Comparison of ENCODE assay signal across 28 cellular contexts in genomic region chr1:114196992-114197907, GRCh38. TPM values are rescaled to one million over a fixed set of nuclear protein-coding genes. Genes with fewer than 3 reads are reported as not detected.
DNase-seq lines count a peak whose midpoint lies in the region; ATAC-seq, FAIRE-seq and TF ChIP-seq lines count a peak whose summit lies in the region.
"Had no signal": no experiment of that assay in that cellular context is flagged by ENCODE, and none has a peak within 500 bp of the region (broad histone marks: within the 10 kb centered on the region; RNA-seq: fewer than 3 reads in every experiment).

No MANE protein-coding gene starts in this region.

- no peak overlapping the region for H3K27ac ChIP-seq in HepG2 (ENCODE audit: extremely low read length, insufficient read depth, low read length)
- H3K27ac ChIP-seq in right lobe of liver = no peak overlapping the region
- peak overlapping the region; percentile 99 for H3K27ac ChIP-seq in SK-N-MC
- no peak overlapping the region for H3K27ac ChIP-seq in H1 (ENCODE audit: low read depth, low read length)
- H3K27ac ChIP-seq in naive thymus-derived CD4-positive, alpha-beta T cell (ENCODE audit: low read depth, low read length) = no peak overlapping the region
- H3K27ac ChIP-seq: 22Rv1; BLaER1 treated with 17β-estradiol and CSF1 and Interleukin-3, amounts not matched to agents 10 nM and 100 nM; GM23248 had no signal

- no peak for TF ChIP-seq EP300 in HepG2 (IDR thresholded peaks at IDR 0.05; ENCODE audit: low read depth in 2 of 2, low read length in 2 of 2)
- no peak for TF ChIP-seq EP300 in HepG2 (CRISPR knock-in tag; IDR thresholded peaks at IDR 0.05; ENCODE audit: borderline replicate concordance)
- TF ChIP-seq EP300 in H1 (IDR thresholded peaks at IDR 0.05; ENCODE audit: borderline replicate concordance in 1 of 2, low read depth in 2 of 2, low read length in 2 of 2) = no peak

- TF ChIP-seq POLR2A in HepG2 (IDR thresholded peaks at IDR 0.05; ENCODE audit: insufficient read depth in 1 of 2, low read depth in 2 of 2, low read length in 2 of 2) = no peak
- TF ChIP-seq POLR2A in right lobe of liver (IDR thresholded peaks at IDR 0.05) = no peak
- no peak for TF ChIP-seq POLR2A in H1 (IDR thresholded peaks at IDR 0.05; ENCODE audit: control extremely low read depth in 1 of 2, low read depth in 2 of 2, low read length in 2 of 2)

- H3K9me3 Mint-ChIP-seq in naive thymus-derived CD4-positive, alpha-beta T cell = peaks cover 0 to 3% (median 0%) of the 10 kb centered on the region in 11 donors
- H3K9me3 Mint-ChIP-seq: CD4-positive, alpha-beta T cell; H9; HFFc6 had no signal

- H4K5ac ChIP-seq in H1 (ENCODE audit: insufficient read length, low read depth, low read length) = no peak overlapping the region

- H2BK5ac ChIP-seq in H1 (ENCODE audit: low read depth, low read length) = no peak overlapping the region

- H3K9ac ChIP-seq in HepG2 (ENCODE audit: insufficient read depth, low read depth, low read length) (no peak overlapping the region), SK-N-MC (ENCODE audit: insufficient read length) (peak overlapping the region; percentile 72), H1 (replicated peaks in 1 of 4; ENCODE audit: extremely low read depth in 1 of 4, low read depth in 3 of 4, low read length in 3 of 4) (no peak overlapping the region)
- H3K9ac ChIP-seq: BLaER1 treated with 17β-estradiol and CSF1 and Interleukin-3, amounts not matched to agents 10 nM and 100 nM; GM23248 had no signal

- peaks cover 20 to 59% (median 57%) of the 10 kb centered on the region in 5 donors for H3K27me3 Mint-ChIP-seq in naive thymus-derived CD4-positive, alpha-beta T cell

- no peak overlapping the region for H3K23ac ChIP-seq in H1 (ENCODE audit: insufficient read length)

- no peak overlapping the region for H2BK15ac ChIP-seq in H1 (ENCODE audit: low read length)

- DNase-seq in HepG2 (ENCODE audit: low spot score) (no peak), right lobe of liver (no peak), SK-N-MC (ENCODE audit: low read depth, low spot score) (peak; percentile 91), H1 (ENCODE audit: low read depth in 1 of 2, low spot score in 2 of 2) (no peak), NCI-H2029 (lab: John Stamatoyannopoulos, UW) (no peak), cardiac septum (ENCODE audit: low spot score) (no peak)
- DNase-seq in naive thymus-derived CD4-positive, alpha-beta T cell = no peak
- DNase-seq in activated CD4-positive, CD25-positive, alpha-beta regulatory T cell treated with anti-CD3 and anti-CD28 coated beads, Interleukin-2, amount 50 U/mL, for 72 hours = no peak
- DNase-seq: ACHN; AML-193; BE2C; CD4-positive, alpha-beta T cell; CD8-positive, alpha-beta memory T cell; DMS 273 treated with DMSO at 0.1 percent for 48 hours; DMS79; EL; GDM1; GM23248; H9; HFFc6 had no signal

- FAIRE-seq in HepG2 (lab: Jason Lieb, UNC) = no peak
- peak; percentile 13 for FAIRE-seq in H1 (lab: Jason Lieb, UNC)
- FAIRE-seq: A204.1, D721Med, GM12878, GM19239 had no signal

- intact Hi-C loops in HepG2 (cut with micrococcal nuclease; ENCODE audit: unreplicated experiment) (no loop called here), right lobe of liver (cut with DNase I) (no loop called here), cardiac septum (cut with DNase I) (no loop called here)
- intact Hi-C loops in naive thymus-derived CD4-positive, alpha-beta T cell (cut with micrococcal nuclease) = no loop called here

- H3K4ac ChIP-seq in H1 (replicated peaks; ENCODE audit: insufficient read length, low read depth, low read length) = no peak overlapping the region

- no peak overlapping the region for H3K56ac ChIP-seq in H1 (replicated peaks; ENCODE audit: insufficient read length, low read depth, low read length)

- no peaks in the 10 kb centered on the region for H3K23me2 ChIP-seq in H1 (ENCODE audit: low read depth, low read length)

- H3K4me3 ChIP-seq in HepG2 (replicated peaks in 1 of 3; ENCODE audit: insufficient read depth in 1 of 3, low read depth in 2 of 3, low read length in 3 of 3) (no peak overlapping the region), right lobe of liver (no peak overlapping the region), SK-N-MC (peak overlapping the region; percentile 27), H1 (ENCODE audit: extremely low read depth in 1 of 4, insufficient read depth in 2 of 4, low read depth in 3 of 4, low read length in 4 of 4) (no peak overlapping the region)
- H3K4me3 ChIP-seq in naive thymus-derived CD4-positive, alpha-beta T cell (ENCODE audit: low read length) = no peak overlapping the region
- H3K4me3 ChIP-seq: BLaER1 treated with 17β-estradiol and CSF1 and Interleukin-3, amounts not matched to agents 10 nM and 100 nM; GM12878; GM23248 had no signal

- no peak overlapping the region for H2BK12ac ChIP-seq in H1 (ENCODE audit: low read depth, low read length)

- H3K36me3 ChIP-seq in HepG2 (replicated peaks in 1 of 2; ENCODE audit: control insufficient read depth in 1 of 2, insufficient read depth in 2 of 2, low read length in 2 of 2) (no peaks in the 10 kb centered on the region), right lobe of liver (no peaks in the 10 kb centered on the region), SK-N-MC (ENCODE audit: insufficient read depth, low read length) (no peaks in the 10 kb centered on the region), H1 (ENCODE audit: control insufficient read depth in 2 of 4, insufficient read depth in 4 of 4, low read length in 3 of 4) (no peaks in the 10 kb centered on the region)
- H3K36me3 ChIP-seq in naive thymus-derived CD4-positive, alpha-beta T cell (ENCODE audit: control insufficient read depth in 2 of 3, insufficient read depth in 3 of 3, low read length in 3 of 3) = no peaks in the 10 kb centered on the region
- H3K36me3 ChIP-seq: BE2C; BLaER1 treated with 17β-estradiol and CSF1 and Interleukin-3, amounts not matched to agents 10 nM and 100 nM had no signal

- H3K79me1 ChIP-seq in H1 (ENCODE audit: low read depth, low read length) = no peaks in the 10 kb centered on the region

- ATAC-seq in HepG2 = no peak
- no peak for ATAC-seq in right lobe of liver
- ATAC-seq in naive thymus-derived CD4-positive, alpha-beta T cell = no peak
- ATAC-seq: GM12878, HCT116 had no signal

- POLR2A ChIA-PET in HepG2 (lab: Yijun Ruan, JAX) (no interaction called here), H1 (lab: Charles Lee; ENCODE audit: partially characterized antibody) (interaction anchor here (1.5 to 2.2 kb wide), 3 partner anchors 9 to 16 kb away, joined by 3 to 8 read pairs (median 3); no protein-coding TSS in a partner anchor)
- POLR2A ChIA-PET in naive thymus-derived CD4-positive, alpha-beta T cell (lab: Charles Lee) = no interaction called here

- no peak overlapping the region for H2BK120ac ChIP-seq in H1 (replicated peaks; ENCODE audit: low read depth, low read length)

- no peak overlapping the region for H3K18ac ChIP-seq in H1 (ENCODE audit: extremely low read depth, low read length)

- no peak overlapping the region for H2BK20ac ChIP-seq in H1 (ENCODE audit: low read length)

- no peak overlapping the region for H3K27ac Mint-ChIP-seq in naive thymus-derived CD4-positive, alpha-beta T cell
- H3K27ac Mint-ChIP-seq: CD14-positive monocyte; CD4-positive, alpha-beta T cell; CD8-positive, alpha-beta memory T cell; H9; HFFc6 had no signal

- H3K9me3 ChIP-seq in HepG2 (ENCODE audit: low read length) = no peaks in the 10 kb centered on the region
- H3K9me3 ChIP-seq in right lobe of liver = no peaks in the 10 kb centered on the region
- H3K9me3 ChIP-seq in SK-N-MC (ENCODE audit: low read depth, low read length) = no peaks in the 10 kb centered on the region
- no peaks in the 10 kb centered on the region for H3K9me3 ChIP-seq in H1 (ENCODE audit: insufficient read depth in 2 of 2, low read depth in 1 of 2, low read length in 1 of 2)
- no peaks in the 10 kb centered on the region for H3K9me3 ChIP-seq in naive thymus-derived CD4-positive, alpha-beta T cell (ENCODE audit: control insufficient read depth in 2 of 3, low read length in 3 of 3)
- H3K9me3 ChIP-seq: BE2C had no signal

- no peaks in the 10 kb centered on the region for H3K27me3 ChIP-seq in HepG2 (ENCODE audit: control insufficient read depth in 1 of 2, insufficient read depth in 2 of 2, low read length in 2 of 2)
- H3K27me3 ChIP-seq in right lobe of liver = no peaks in the 10 kb centered on the region
- H3K27me3 ChIP-seq in H1 (replicated peaks in 1 of 4; ENCODE audit: control insufficient read depth in 3 of 4, extremely low read depth in 1 of 4, insufficient read depth in 3 of 4, low read length in 3 of 4) = no peaks in the 10 kb centered on the region; a peak in 1 of 7 replicates
- H3K27me3 ChIP-seq in naive thymus-derived CD4-positive, alpha-beta T cell (ENCODE audit: control insufficient read depth in 2 of 2, insufficient read depth in 2 of 2, low read length in 2 of 2) = no peaks in the 10 kb centered on the region
- H3K27me3 ChIP-seq: BLaER1 treated with 17β-estradiol and CSF1 and Interleukin-3, amounts not matched to agents 10 nM and 100 nM had no signal

- no TSS peak for BruUV-seq in HepG2 (replicated peaks; lab: Mats Ljungman, UMichigan)

- no peak overlapping the region for H2AK5ac ChIP-seq in H1 (ENCODE audit: low read depth, low read length)

- peaks cover 0 to 17% (median 4%) of the 10 kb centered on the region in 7 donors for H3K4me1 Mint-ChIP-seq in naive thymus-derived CD4-positive, alpha-beta T cell

- no peak overlapping the region for H4K91ac ChIP-seq in H1 (replicated peaks; ENCODE audit: insufficient read length, low read length)

- CTCF ChIA-PET in HepG2 (lab: Yijun Ruan, JAX; ENCODE audit: low intra/inter-chr PET ratio, low total read pairs) (no interaction called here), H1 (lab: Charles Lee; ENCODE audit: partially characterized antibody) (interaction anchor here (0.7 to 2.7 kb wide), 8 partner anchors 9 to 1122 kb away, joined by 3 to 9 read pairs (median 3); partner anchors contain the start of genes OLFML3 and SYT6)
- CTCF ChIA-PET in naive thymus-derived CD4-positive, alpha-beta T cell (lab: Charles Lee) = no interaction called here

- TF ChIP-seq RAD21 in HepG2 (CRISPR knock-in tag; IDR thresholded peaks at IDR 0.05) (no peak), H1 (IDR thresholded peaks at IDR 0.05 in 1 of 2, conservative IDR thresholded peaks at IDR 0.05 in 1 of 2; ENCODE audit: low read depth in 2 of 2, low read length in 2 of 2) (no peak)

- H3K14ac ChIP-seq in H1 (ENCODE audit: insufficient read length) = no peak overlapping the region

- H3K4me1 ChIP-seq in HepG2 (ENCODE audit: insufficient read depth, low read length) (no peaks in the 10 kb centered on the region), right lobe of liver (no peaks in the 10 kb centered on the region), H1 (replicated peaks in 1 of 4; ENCODE audit: control insufficient read depth in 3 of 4, insufficient read depth in 4 of 4, low read length in 3 of 4) (peaks cover 0 to 3% (median 0%) of the 10 kb centered on the region in 4 experiments; a peak in 2 of 7 replicates)
- H3K4me1 ChIP-seq in naive thymus-derived CD4-positive, alpha-beta T cell (ENCODE audit: control insufficient read depth in 2 of 2, insufficient read depth in 2 of 2, low read length in 2 of 2) = no peaks in the 10 kb centered on the region
- H3K4me1 ChIP-seq: BE2C had no signal

- H4K20me1 ChIP-seq in HepG2 (ENCODE audit: insufficient read depth, low read length) = no peaks in the 10 kb centered on the region
- H4K20me1 ChIP-seq in H1 (replicated peaks in 1 of 2; ENCODE audit: control insufficient read depth in 1 of 2, insufficient read depth in 2 of 2, low read length in 2 of 2) = no peaks in the 10 kb centered on the region
- H4K20me1 ChIP-seq: BLaER1 treated with 17β-estradiol and CSF1 and Interleukin-3, amounts not matched to agents 10 nM and 100 nM had no signal

- H3K36me3 Mint-ChIP-seq in naive thymus-derived CD4-positive, alpha-beta T cell = no peaks in the 10 kb centered on the region
- H3K36me3 Mint-ChIP-seq: CD14-positive monocyte had no signal

- H4K8ac ChIP-seq in H1 (ENCODE audit: extremely low read depth, insufficient read depth, low read length) = no peak overlapping the region

- no peak for TF ChIP-seq CTCF in HepG2 (CRISPR knock-in tag; IDR thresholded peaks at IDR 0.05)
- no peak for TF ChIP-seq CTCF in right lobe of liver (IDR thresholded peaks at IDR 0.05)
- TF ChIP-seq CTCF in H1 (IDR thresholded peaks at IDR 0.05; ENCODE audit: control extremely low read depth in 1 of 3, insufficient read depth in 1 of 3, low read depth in 1 of 3, low read length in 3 of 3) = no peak

- H3K4me2 ChIP-seq in HepG2 (ENCODE audit: low read depth, low read length) (no peak overlapping the region), H1 (ENCODE audit: insufficient read depth in 1 of 2, low read depth in 2 of 2, low read length in 2 of 2) (no peak overlapping the region; a peak in 1 of 4 replicates)
- H3K4me2 ChIP-seq: BLaER1 treated with 17β-estradiol and CSF1 and Interleukin-3, amounts not matched to agents 10 nM and 100 nM had no signal

- H2AFZ ChIP-seq in HepG2 (ENCODE audit: low read length) = no peak overlapping the region
- H2AFZ ChIP-seq in H1 (ENCODE audit: low read length) = 0 out of 2 replicates have a peak overlapping the region, but pooled peaks have one; percentile 7
- H2AFZ ChIP-seq: GM23248 had no signal

- 10% methylated on average over 3 of the region's 3 CpGs for WGBS in HepG2 (ENCODE audit: low lambda C conversion rate)
- WGBS in right lobe of liver (ENCODE audit: insufficient coverage, low coverage, low lambda C conversion rate, missing lambda C conversion rate) = 75% methylated on average over 3 of the region's 3 CpGs
- WGBS in H1 (ENCODE audit: extremely low coverage in 1 of 2, insufficient coverage in 1 of 2, insufficient read length in 1 of 2, insufficient replicate concordance in 2 of 2, low coverage in 1 of 2, low lambda C conversion rate in 2 of 2, missing lambda C conversion rate in 1 of 2), 2 experiments = 87% methylated on average over 3 of the region's 3 CpGs; no CpG with 5 or more reads in 1 of the 2 experiments

- in situ Hi-C loops in HepG2 (cut with HindIII; ENCODE audit: extremely low pct_ligation_motif_present, low pct_unique_long_range_greater_than_20kb) = no loop called here

- H3K79me2 ChIP-seq in HepG2 (ENCODE audit: insufficient read depth, low read length) = no peaks in the 10 kb centered on the region
- no peaks in the 10 kb centered on the region for H3K79me2 ChIP-seq in H1 (ENCODE audit: control insufficient read depth in 1 of 2, insufficient read depth in 2 of 2, low read length in 2 of 2)

- H3K4me3 Mint-ChIP-seq in naive thymus-derived CD4-positive, alpha-beta T cell = no peak overlapping the region
- H3K4me3 Mint-ChIP-seq: CD4-positive, alpha-beta T cell; CD8-positive, alpha-beta memory T cell; H9; HFFc6 had no signal

RNA-seq across cellular contexts. Expression of gene SYT6, which starts 43.6 kb away (rescaled TPM):
- total RNA-seq in HepG2 (2016; rRNA removed; fragmentation: Illumina TruSeq; extraction: Trizol) = not detected in 2 replicates
- total RNA-seq in HepG2 (2016; cell fraction: cytosol; rRNA removed; fragmentation: Illumina TruSeq; extraction: Trizol; ENCODE audit: low read depth) = not detected in 2 replicates
- not detected in 2 replicates for total RNA-seq in HepG2 (2016; cell fraction: insoluble cytoplasmic fraction; rRNA removed; fragmentation: Illumina TruSeq; extraction: Trizol)
- not detected in 2 replicates for total RNA-seq in HepG2 (2016; cell fraction: membrane; rRNA removed; fragmentation: Illumina TruSeq; extraction: Trizol)
- not detected in 2 replicates for total RNA-seq in HepG2 (2016; cell fraction: nucleus; rRNA removed; fragmentation: Illumina TruSeq; extraction: Trizol)
- polyA plus RNA-seq in HepG2 (2011; rRNA removed) = not detected in 2 replicates
- not detected in 2 replicates for polyA plus RNA-seq in HepG2 (2011; cell fraction: cytosol; rRNA removed)
- not detected in 2 replicates for polyA plus RNA-seq in HepG2 (2011; cell fraction: nucleus; rRNA removed)
- not detected in 2 replicates for polyA plus RNA-seq in HepG2 (2012)
- polyA plus RNA-seq in HepG2 (2016; cell fraction: cytosol; fragmentation: Illumina TruSeq; extraction: Trizol; ENCODE audit: low read depth) = not detected in 2 replicates
- not detected in 2 replicates for polyA plus RNA-seq in HepG2 (2016; cell fraction: insoluble cytoplasmic fraction; fragmentation: Illumina TruSeq; extraction: Trizol; ENCODE audit: low read depth)
- not detected in 2 replicates for polyA plus RNA-seq in HepG2 (2016; cell fraction: membrane; fragmentation: Illumina TruSeq; extraction: Trizol; ENCODE audit: low read depth)
- not detected in 2 replicates for polyA plus RNA-seq in HepG2 (2016; cell fraction: nucleus; fragmentation: Illumina TruSeq; extraction: Trizol; ENCODE audit: insufficient read depth, low read depth)
- not detected in 2 replicates for polyA minus RNA-seq in HepG2 (2011; rRNA and poly(A)+ RNA removed; ENCODE audit: low replicate concordance)
- not detected in 2 replicates for polyA minus RNA-seq in HepG2 (2011; cell fraction: cytosol; rRNA and poly(A)+ RNA removed)
- not detected in 2 replicates for polyA minus RNA-seq in HepG2 (2011; cell fraction: nucleus; rRNA and poly(A)+ RNA removed)
- total RNA-seq in right lobe of liver = not detected
- 33.7 and 35.7 TPM in 2 replicates for total RNA-seq in H1 (2021; fragmentation: NEBNext Ultra II Directional; extraction: Animal tissue kit (Norgen Biotek cat#: 25700))
- 83.5 and 92.8 TPM in 2 replicates for polyA plus RNA-seq in H1 (2011; rRNA removed)
- polyA plus RNA-seq in H1 (2011; cell fraction: cytosol; rRNA removed) = 63.7 TPM
- 220 TPM for polyA plus RNA-seq in H1 (2011; cell fraction: nucleus; rRNA removed)
- 45.3 to 61.5 TPM (median 51.6 TPM) in 4 replicates for polyA plus RNA-seq in H1 (2012, experiment 1 of 2)
- 10.7 TPM for polyA plus RNA-seq in H1 (2012, experiment 2 of 2)
- polyA plus RNA-seq in H1 (2013, experiment 1 of 2) = 27.6 TPM
- 25.0 TPM for polyA plus RNA-seq in H1 (2013, experiment 2 of 2)
- 108 and 144 TPM in 2 replicates for polyA minus RNA-seq in H1 (2011; rRNA and poly(A)+ RNA removed)
- polyA minus RNA-seq in H1 (2011; cell fraction: cytosol; rRNA and poly(A)+ RNA removed) = 40.1 TPM
- polyA minus RNA-seq in H1 (2011; cell fraction: nucleus; rRNA and poly(A)+ RNA removed) = 178 TPM
- not detected for total RNA-seq in naive thymus-derived CD4-positive, alpha-beta T cell
- not detected for polyA plus RNA-seq in naive thymus-derived CD4-positive, alpha-beta T cell
- total RNA-seq in cardiac septum = 0.22 TPM
- total RNA-seq: CD4-positive, alpha-beta T cell; CD8-positive, alpha-beta memory T cell; GM23248; HFFc6 had no signal
- polyA plus RNA-seq: CD14-positive monocyte; CD8-positive, alpha-beta memory T cell; GM23248 had no signal

Comparison
In these comparisons a context has a peak if more than half of its experiments do, and no peak if none do; other contexts are left out.
1. RNA of gene SYT6, which starts 43.6 kb away (total RNA-seq): 33.7 to 35.7 TPM in H1; 0.22 TPM in cardiac septum (single experiment), not detected in right lobe of liver, not detected in HepG2 and not detected in naive thymus-derived CD4-positive, alpha-beta T cell; every median in the first group is over 10 times any median in the second.